ENCODE assay signal across 33 cellular contexts in genomic region chr15:37984368-37984767, GRCh38. TPM values are rescaled to one million over a fixed set of nuclear protein-coding genes. Genes with fewer than 3 reads are reported as not detected.
"Had no signal": no experiment of that assay in that cellular context is flagged by ENCODE, and none has a peak within 500 bp of the region (broad histone marks: within the 10 kb centered on the region; RNA-seq: fewer than 3 reads in every experiment).

No MANE protein-coding gene starts in this region.

- H3K9me3 Mint-ChIP-seq: activated CD4-positive, alpha-beta memory T cell treated with anti-CD3 and anti-CD28 coated beads, Interleukin-2, amount 10 ng/mL, durations not matched to agents 7 days and 5 days; activated CD4-positive, alpha-beta T cell treated with anti-CD3 and anti-CD28 coated beads, Interleukin-2, amount 10 ng/mL, durations not matched to agents 7 days and 5 days; T-helper 2 cell treated with Interferon-gamma antibody and Interleukin-4, amounts not matched to agents 5 μg/mL and 100 μg/mL, for 36 hours had no signal

- H3K4me3 Mint-ChIP-seq: activated CD4-positive, alpha-beta memory T cell treated with anti-CD3 and anti-CD28 coated beads, Interleukin-2, amount 10 ng/mL, durations not matched to agents 7 days and 5 days; activated CD4-positive, alpha-beta T cell treated with anti-CD3 and anti-CD28 coated beads, Interleukin-2, amount 10 ng/mL, durations not matched to agents 7 days and 5 days; activated naive CD8-positive, alpha-beta T cell; activated T-cell treated with anti-CD3 and anti-CD28 coated beads, Interleukin-2, amount 50 U/mL, for 24 hours; activated T-cell treated with anti-CD3 and anti-CD28 coated beads, Interleukin-2, amount 50 U/mL, for 72 hours; T-helper 17 cell; T-helper 2 cell treated with Interferon-gamma antibody and Interleukin-4, amounts not matched to agents 5 μg/mL and 100 μg/mL, for 36 hours; WTC11 had no signal

- H3K4me3 ChIP-seq: colonic mucosa, esophagus muscularis mucosa, gastroesophageal sphincter had no signal

- H3K27ac Mint-ChIP-seq: activated CD4-positive, alpha-beta memory T cell treated with anti-CD3 and anti-CD28 coated beads, Interleukin-2, amount 10 ng/mL, durations not matched to agents 7 days and 5 days; activated CD4-positive, alpha-beta T cell treated with anti-CD3 and anti-CD28 coated beads, Interleukin-2, amount 10 ng/mL, durations not matched to agents 7 days and 5 days; activated naive CD8-positive, alpha-beta T cell; activated T-cell treated with anti-CD3 and anti-CD28 coated beads, Interleukin-2, amount 50 U/mL, for 24 hours; activated T-cell treated with anti-CD3 and anti-CD28 coated beads, Interleukin-2, amount 50 U/mL, for 72 hours; T-helper 17 cell; T-helper 2 cell treated with Interferon-gamma antibody and Interleukin-4, amounts not matched to agents 5 μg/mL and 100 μg/mL, for 36 hours; WTC11 had no signal

- H3K36me3 ChIP-seq: brain microvascular endothelial cell, colonic mucosa, esophagus muscularis mucosa, gastroesophageal sphincter had no signal

- H3K4me1 ChIP-seq: colonic mucosa, esophagus muscularis mucosa, gastroesophageal sphincter had no signal

- H3K27me3 ChIP-seq: brain microvascular endothelial cell, colonic mucosa, esophagus muscularis mucosa, gastroesophageal sphincter had no signal

- H3K9me3 ChIP-seq: colonic mucosa had no signal

- H3K36me3 Mint-ChIP-seq: activated naive CD8-positive, alpha-beta T cell had no signal

- H3K27ac ChIP-seq: brain microvascular endothelial cell, colonic mucosa, esophagus muscularis mucosa, gastroesophageal sphincter, VCaP had no signal

- H3K4me1 Mint-ChIP-seq: activated CD4-positive, alpha-beta memory T cell treated with anti-CD3 and anti-CD28 coated beads, Interleukin-2, amount 10 ng/mL, durations not matched to agents 7 days and 5 days; activated CD4-positive, alpha-beta T cell treated with anti-CD3 and anti-CD28 coated beads, Interleukin-2, amount 10 ng/mL, durations not matched to agents 7 days and 5 days; T-helper 17 cell had no signal

- DNase-seq: activated CD4-positive, alpha-beta memory T cell treated with anti-CD3 and anti-CD28 coated beads, Interleukin-2, amount 10 ng/mL, durations not matched to agents 7 days and 5 days; activated CD4-positive, alpha-beta T cell treated with anti-CD3 and anti-CD28 coated beads for 1 hour; activated CD4-positive, alpha-beta T cell treated with anti-CD3 and anti-CD28 coated beads for 4 hours; activated CD4-positive, alpha-beta T cell treated with anti-CD3 and anti-CD28 coated beads, Interleukin-2, amount 10 ng/mL, durations not matched to agents 7 days and 5 days; activated CD4-positive, alpha-beta T cell treated with anti-CD3 and anti-CD28 coated beads, Interleukin-2, amount 50 U/mL, for 4 hours; activated CD8-positive, alpha-beta memory T cell treated with anti-CD3 and anti-CD28 coated beads, Interleukin-2, amount 50 U/mL, for 48 hours; activated gamma-delta T cell; activated naive CD4-positive, alpha-beta T cell treated with anti-CD3 and anti-CD28 coated beads, Interleukin-2, amount 50 U/mL, for 16 hours; activated naive CD4-positive, alpha-beta T cell treated with Interleukin-2 at 50 U/mL for 16 hours; activated T-cell treated with anti-CD3 and anti-CD28 coated beads for 4 hours; activated T-cell treated with anti-CD3 and anti-CD28 coated beads, Interleukin-2, amount 50 U/mL, for 24 hours; activated T-cell treated with anti-CD3 and anti-CD28 coated beads, Interleukin-2, amount 50 U/mL, for 72 hours; amniotic stem cell; anterior cingulate cortex; brain microvascular endothelial cell; colonic mucosa; effector CD8-positive, alpha-beta T cell; erythroblast; foreskin melanocyte; T-helper 1 cell; T-helper 17 cell; T1000 had no signal

RNA-seq across cellular contexts. Expression of gene TMCO5A, which starts 49.9 kb away (rescaled TPM):
- total RNA-seq: activated CD4-positive, alpha-beta memory T cell treated with anti-CD3 and anti-CD28 coated beads, Interleukin-2, amount 10 ng/mL, durations not matched to agents 7 days and 5 days; activated CD4-positive, alpha-beta T cell treated with anti-CD3 and anti-CD28 coated beads, Interleukin-2, amount 10 ng/mL, durations not matched to agents 7 days and 5 days; activated T-cell treated with anti-CD3 and anti-CD28 coated beads, Interleukin-2, amount 50 U/mL, for 72 hours; astrocyte; chondrocyte; colonic mucosa; dermis microvascular lymphatic vessel endothelial cell; endothelial cell of umbilical vein; esophagus muscularis mucosa; gastroesophageal sphincter; glomerular endothelial cell; T-helper 17 cell; WTC11 had no signal
- polyA plus RNA-seq: endothelial cell of umbilical vein had no signal
